In the genomic region with DNA sequence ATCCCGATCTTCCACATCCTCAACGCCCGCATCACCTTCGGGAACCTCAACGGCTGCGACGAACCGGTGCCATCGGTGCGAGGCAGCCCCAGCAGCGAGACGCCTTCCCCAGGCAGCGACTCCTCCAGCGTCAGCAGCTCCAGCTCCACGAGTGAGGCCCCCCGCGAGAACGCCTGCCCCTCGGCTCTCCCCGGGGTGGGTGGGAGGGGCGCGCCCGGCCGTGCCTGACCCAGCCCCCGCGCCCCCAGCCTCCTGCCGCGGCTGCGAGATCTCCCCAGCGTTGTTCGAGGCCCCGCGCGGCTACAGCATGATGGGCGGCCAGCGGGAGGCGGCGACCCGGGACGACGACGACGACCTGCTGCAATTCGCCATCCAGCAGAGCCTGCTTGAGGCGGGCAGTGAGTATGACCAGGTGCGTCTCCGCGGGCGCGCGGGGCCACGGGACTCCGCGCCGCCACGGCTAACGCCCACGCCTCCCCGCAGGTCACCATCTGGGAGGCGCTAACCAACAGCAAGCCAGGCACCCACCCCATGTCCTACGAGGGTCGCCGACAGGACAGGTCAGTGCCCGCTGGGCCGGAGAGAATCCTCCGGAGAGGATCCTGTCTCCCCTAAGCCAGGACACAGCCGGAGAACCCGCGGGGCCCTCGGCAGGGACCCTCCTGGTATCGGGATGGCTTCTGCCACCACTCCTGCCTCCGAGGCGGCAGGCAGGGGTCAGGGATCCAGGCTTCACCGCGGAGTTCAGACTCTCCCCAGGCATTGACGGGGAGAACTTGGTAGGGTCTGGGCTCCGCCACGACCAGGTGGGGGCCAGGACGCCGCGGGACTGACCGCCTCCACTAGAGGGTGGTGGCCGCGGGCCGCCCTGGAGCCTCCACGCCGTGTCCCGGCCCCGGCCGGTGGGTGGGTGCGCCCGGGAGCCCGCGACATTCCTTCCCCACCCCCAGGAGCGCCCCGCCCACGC, we compare ENCODE assay signal across 11 cellular contexts. TPM values are rescaled to one million over a fixed set of nuclear protein-coding genes. Genes with fewer than 3 reads are reported as not detected.
DNase-seq lines count a peak whose midpoint lies in the region; ATAC-seq and TF ChIP-seq lines count a peak whose summit lies in the region.
"Had no signal": no experiment of that assay in that cellular context is flagged by ENCODE, and none has a peak within 500 bp of the region (broad histone marks: within the 10 kb centered on the region; RNA-seq: fewer than 3 reads in every experiment).

No MANE protein-coding gene starts in this region.

- intact Hi-C loops in left ventricle myocardium superior (cut with micrococcal nuclease): no loop called here

- no peak for ATAC-seq in T-helper 17 cell
- ATAC-seq in left ventricle myocardium superior: no peak
- ATAC-seq in stimulated activated naive CD8-positive, alpha-beta T cell treated with anti-CD3 and anti-CD28 coated beads, Interleukin-15, Interleukin-2, amounts not matched to agents 100 U/mL and 50 U/mL, for 24 hours: no peak

- H3K27me3 Mint-ChIP-seq in T-helper 17 cell (no peaks in the 10 kb centered on the region), immature natural killer cell (ENCODE audit: low read depth in 3 of 3) (peaks cover 3 to 5% (median 5%) of the 10 kb centered on the region in 3 donors)

- DNase-seq in GM10266 (ENCODE audit: extremely low spot score) (no peak), T-helper 17 cell (no peak), left ventricle myocardium superior (peak; percentile 43), smooth muscle cell (lab: John Stamatoyannopoulos, UW; ENCODE audit: unreplicated experiment) (no peak), amniotic stem cell (lab: John Stamatoyannopoulos, UW) (no peak), immature natural killer cell (no peak)
- DNase-seq in NK-92 treated with Interleukin-12 subunit alpha and Interleukin-12 subunit beta, amount 100 ng/mL, for 24 hours (lab: John Stamatoyannopoulos, UW): no peak
- DNase-seq in stimulated activated naive CD8-positive, alpha-beta T cell treated with anti-CD3 and anti-CD28 coated beads, Interleukin-15, Interleukin-2, amounts not matched to agents 100 U/mL and 50 U/mL, for 24 hours: no peak
- DNase-seq: NCI-H2081 treated with DMSO at 0.1 percent for 48 hours, RPMI8226 had no signal

- H3K9me3 ChIP-seq in T-helper 17 cell (ENCODE audit: control insufficient read depth, low read length, poor library complexity, severe bottlenecking) (no peaks in the 10 kb centered on the region), smooth muscle cell (replicated peaks; ENCODE audit: low read depth) (no peaks in the 10 kb centered on the region)

- no peak overlapping the region for H2AFZ ChIP-seq in smooth muscle cell (ENCODE audit: low read depth)

- H4K20me1 ChIP-seq in smooth muscle cell (ENCODE audit: low read depth): no peaks in the 10 kb centered on the region

- no peak overlapping the region for H3K4me3 ChIP-seq in smooth muscle cell
- H3K4me3 ChIP-seq: cardiac muscle cell had no signal

- H3K27ac Mint-ChIP-seq in T-helper 17 cell (no peak overlapping the region), immature natural killer cell (no peak overlapping the region)

- peak overlapping the region; percentile 83 for H3K4me2 ChIP-seq in smooth muscle cell

- H3K4me1 ChIP-seq in smooth muscle cell (ENCODE audit: low read depth): peaks cover 30% of the 10 kb centered on the region

- no peaks in the 10 kb centered on the region for H3K36me3 Mint-ChIP-seq in T-helper 17 cell (ENCODE audit: low read depth)
- H3K36me3 Mint-ChIP-seq in immature natural killer cell: no peaks in the 10 kb centered on the region

- H3K27ac ChIP-seq in smooth muscle cell (ENCODE audit: low read depth): no peak overlapping the region
- H3K27ac ChIP-seq: cardiac muscle cell had no signal

- no peak overlapping the region for H3K9ac ChIP-seq in smooth muscle cell (ENCODE audit: low read depth)

- H3K79me2 ChIP-seq in smooth muscle cell (ENCODE audit: low read depth): no peaks in the 10 kb centered on the region

- H3K9me3 Mint-ChIP-seq in immature natural killer cell: no peaks in the 10 kb centered on the region

- H3K4me3 Mint-ChIP-seq in T-helper 17 cell (peak overlapping the region; percentile 56), immature natural killer cell (peak overlapping the region in 2 of 5 donors; percentile 54 to 70)

- WGBS in smooth muscle cell (ENCODE audit: low lambda C conversion rate): 83% methylated on average over 50 of the region's 97 CpGs

- H3F3A ChIP-seq in smooth muscle cell (ENCODE audit: low read depth): no peaks in the 10 kb centered on the region

- H3K4me1 Mint-ChIP-seq in T-helper 17 cell (peaks cover 24% of the 10 kb centered on the region), immature natural killer cell (peaks cover 54 to 60% of the 10 kb centered on the region in 2 donors)

- TF ChIP-seq CTCF in GM10266 (IDR thresholded peaks at IDR 0.05; ENCODE audit: control insufficient read depth, insufficient read depth, low read depth, missing control alignments): peak; percentile 5
- no peak for TF ChIP-seq CTCF in smooth muscle cell (IDR thresholded peaks at IDR 0.05; ENCODE audit: borderline replicate concordance, insufficient read depth, poor library complexity, severe bottlenecking)

- H3K27me3 ChIP-seq in smooth muscle cell (ENCODE audit: low read depth): peaks cover 18% of the 10 kb centered on the region

- H3K36me3 ChIP-seq in smooth muscle cell (ENCODE audit: low read depth): no peaks in the 10 kb centered on the region
- H3K36me3 ChIP-seq: cardiac muscle cell had no signal

RNA-seq across cellular contexts. Expression of a gene that starts 10.0 kb away (rescaled TPM):
- total RNA-seq in T-helper 17 cell (1 to 10 TPM; 1.7 to 2.6 TPM), left ventricle myocardium superior (104 TPM), smooth muscle cell (2.4 and 6.2 TPM in 2 replicates)
- polyA plus RNA-seq in smooth muscle cell (2.4 and 2.9 TPM in 2 replicates), immature natural killer cell (1 to 10 TPM in 1 of 3 donors, under 1 TPM in 2; 0.12 to 1.3 (median 0.38) TPM)

RNA-seq across cellular contexts. Expression of a gene that starts 19.8 kb away (rescaled TPM):
- 1 to 10 TPM; 5.9 to 7.9 TPM for total RNA-seq in T-helper 17 cell
- total RNA-seq in left ventricle myocardium superior: 8.3 TPM
- 2.8 and 3.6 TPM in 2 replicates for total RNA-seq in smooth muscle cell
- 6.7 and 6.8 TPM in 2 replicates for polyA plus RNA-seq in smooth muscle cell
- polyA plus RNA-seq in immature natural killer cell: under 1 TPM in 1 of 3 donors, not detected in 2; 0.18 TPM

RNA-seq across cellular contexts. Expression of a gene that starts 23.2 kb away (rescaled TPM):
- 10 to 100 TPM; 45.4 to 48.3 TPM for total RNA-seq in T-helper 17 cell
- total RNA-seq in left ventricle myocardium superior: 31.5 TPM
- total RNA-seq in smooth muscle cell: 12.7 and 17.6 TPM in 2 replicates
- 23.0 and 34.7 TPM in 2 replicates for polyA plus RNA-seq in smooth muscle cell
- polyA plus RNA-seq in immature natural killer cell: 1 to 10 TPM; 2.3 to 8.9 (median 5.1) TPM

RNA-seq across cellular contexts. Expression of a gene that starts 44.2 kb away (rescaled TPM):
- total RNA-seq in T-helper 17 cell (10 to 100 TPM; 92.2 to 98.6 TPM), left ventricle myocardium superior (40.1 TPM), smooth muscle cell (35.4 and 50.7 TPM in 2 replicates)
- polyA plus RNA-seq in smooth muscle cell (105 and 107 TPM in 2 replicates), immature natural killer cell (10 to 100 TPM; 41.6 to 50.5 (median 47.0) TPM)

RNA-seq across cellular contexts. Expression of a gene that starts 45.9 kb away (rescaled TPM):
- total RNA-seq in T-helper 17 cell (10 to 100 TPM; 14.2 to 15.6 TPM), left ventricle myocardium superior (6.4 TPM), smooth muscle cell (5.0 and 7.0 TPM in 2 replicates)
- polyA plus RNA-seq in smooth muscle cell (6.4 and 7.4 TPM in 2 replicates), immature natural killer cell (10 to 100 TPM; 31.6 to 36.7 (median 34.0) TPM)

Comparison
In these comparisons a context has a peak if more than half of its experiments do, and no peak if none do; other contexts are left out.
1. RNA of a gene that starts 10.0 kb away (total RNA-seq): 104 TPM in left ventricle myocardium superior (single experiment); 1.7 to 2.6 TPM in T-helper 17 cell and 2.4 to 6.2 TPM in smooth muscle cell; every median in the first group is over 10 times any median in the second.